Comparison of ENCODE assay signal across 38 cellular contexts in genomic region chr5:83524345-83524744, GRCh38. TPM values are rescaled to one million over a fixed set of nuclear protein-coding genes. Genes with fewer than 3 reads are reported as not detected.
"Had no signal": no experiment of that assay in that cellular context is flagged by ENCODE, and none has a peak within 500 bp of the region (broad histone marks: within the 10 kb centered on the region; RNA-seq: fewer than 3 reads in every experiment).

No MANE protein-coding gene starts in this region.

- ATAC-seq: activated CD8-positive, alpha-beta T cell treated with anti-CD3 and anti-CD28 coated beads for 36 hours; activated naive CD4-positive, alpha-beta T cell treated with anti-CD3 and anti-CD28 coated beads, Interleukin-2, amount 50 U/mL, for 72 hours; activated T-cell treated with anti-CD3 and anti-CD28 coated beads, Interleukin-2, amount 50 U/mL, for 4 hours; activated T-cell treated with anti-CD3 and anti-CD28 coated beads, Interleukin-2, amount 50 U/mL, for 72 hours; activated T-helper 17 cell treated with anti-CD3 and anti-CD28 coated beads, Interleukin-2, amount 50 U/mL, for 72 hours; body of pancreas had no signal

- H3K27ac ChIP-seq: adrenal gland, body of pancreas, brain microvascular endothelial cell, breast epithelium, VCaP had no signal

- H3K36me3 Mint-ChIP-seq: activated CD4-positive, alpha-beta memory T cell treated with anti-CD3 and anti-CD28 coated beads for 36 hours; activated naive CD4-positive, alpha-beta T cell treated with anti-CD3 and anti-CD28 coated beads, Interleukin-2, amount 50 U/mL, for 72 hours; activated naive CD8-positive, alpha-beta T cell treated with anti-CD3 and anti-CD28 coated beads for 36 hours had no signal

- H3K4me1 ChIP-seq: adrenal gland, body of pancreas, breast epithelium had no signal

- H3K27me3 Mint-ChIP-seq: activated B cell treated with CpG ODN at 0.5 μM for 24 hours; central memory CD8-positive, alpha-beta T cell had no signal

- H3K9me3 ChIP-seq: adrenal gland, body of pancreas, breast epithelium had no signal

- H3K4me3 Mint-ChIP-seq: activated B cell treated with CpG ODN at 0.5 μM for 24 hours; activated CD4-positive, alpha-beta memory T cell treated with anti-CD3 and anti-CD28 coated beads for 36 hours; activated CD4-positive, alpha-beta T cell treated with anti-CD3 and anti-CD28 coated beads, Interleukin-2, amount 10 ng/mL, durations not matched to agents 24 days and 14 days; activated CD8-positive, alpha-beta T cell treated with anti-CD3 and anti-CD28 coated beads for 36 hours; activated naive CD4-positive, alpha-beta T cell treated with anti-CD3 and anti-CD28 coated beads for 36 hours; activated naive CD8-positive, alpha-beta T cell treated with anti-CD3 and anti-CD28 coated beads for 36 hours; activated T-cell treated with anti-CD3 and anti-CD28 coated beads, Interleukin-2, amount 50 U/mL, for 4 hours; activated T-cell treated with anti-CD3 and anti-CD28 coated beads, Interleukin-2, amount 50 U/mL, for 72 hours; activated T-helper 1 cell treated with anti-CD3 and anti-CD28 coated beads, Interleukin-12 subunit alpha, Interleukin-12 subunit beta, Interleukin-2, Interleukin-4 antibody, amounts not matched to agents 30 ng/mL and 10 ng/mL and 1 ng/mL, durations not matched to agents 14 hours and 24 hours and 36 hours; activated T-helper 17 cell treated with anti-CD3 and anti-CD28 coated beads, Interleukin-2, amount 50 U/mL, for 72 hours; central memory CD8-positive, alpha-beta T cell; T-helper 1 cell treated with Interleukin-12 subunit alpha and Interleukin-12 subunit beta and Interleukin-4 antibody, amounts not matched to agents 30 μg/mL and 1 μg/mL, for 36 hours; T-helper 2 cell treated with Interferon-gamma antibody and Interleukin-4, amounts not matched to agents 5 μg/mL and 100 μg/mL, for 36 hours had no signal

- DNase-seq: activated B cell treated with CpG ODN at 0.5 μM for 24 hours; activated CD4-positive, alpha-beta memory T cell treated with anti-CD3 and anti-CD28 coated beads for 36 hours; activated CD4-positive, alpha-beta T cell treated with anti-CD3 and anti-CD28 coated beads for 4 hours; activated CD4-positive, alpha-beta T cell treated with anti-CD3 and anti-CD28 coated beads, Interleukin-2, amount 10 ng/mL, durations not matched to agents 24 days and 14 days; activated CD4-positive, alpha-beta T cell treated with anti-CD3 and anti-CD28 coated beads, Interleukin-2, amount 50 U/mL, for 1 hour; activated CD4-positive, alpha-beta T cell treated with anti-CD3 and anti-CD28 coated beads, Interleukin-2, amount 50 U/mL, for 4 hours; activated CD4-positive, CD25-positive, alpha-beta regulatory T cell treated with anti-CD3 and anti-CD28 coated beads, Interleukin-2, amount 50 U/mL, for 72 hours; activated CD8-positive, alpha-beta memory T cell treated with anti-CD3 and anti-CD28 coated beads, Interleukin-2, amount 50 U/mL, for 4 hours; activated CD8-positive, alpha-beta T cell treated with anti-CD3 and anti-CD28 coated beads for 36 hours; activated effector memory CD4-positive, alpha-beta T cell treated with anti-CD3 and anti-CD28 coated beads, Interleukin-2, amount 50 U/mL, for 16 hours; activated gamma-delta T cell treated with Interleukin-2 at 50 U/mL for 16 hours; activated naive CD4-positive, alpha-beta T cell; activated naive CD4-positive, alpha-beta T cell treated with anti-CD3 and anti-CD28 coated beads for 36 hours; activated naive CD4-positive, alpha-beta T cell treated with anti-CD3 and anti-CD28 coated beads, Interleukin-2, amount 50 U/mL, for 16 hours; activated naive CD8-positive, alpha-beta T cell treated with anti-CD3 and anti-CD28 coated beads for 36 hours; activated T-cell treated with anti-CD3 and anti-CD28 coated beads for 4 hours; activated T-cell treated with anti-CD3 and anti-CD28 coated beads, Interleukin-2, amount 50 U/mL, for 1 hour; activated T-cell treated with anti-CD3 and anti-CD28 coated beads, Interleukin-2, amount 50 U/mL, for 4 hours; activated T-cell treated with anti-CD3 and anti-CD28 coated beads, Interleukin-2, amount 50 U/mL, for 72 hours; adrenal gland; amniotic stem cell; aorta; body of pancreas; brain microvascular endothelial cell; caudate nucleus; cerebellar nuclear complex; T-helper 1 cell; T-helper 2 cell; T-helper 9 cell had no signal

- H3K36me3 ChIP-seq: adrenal gland, breast epithelium had no signal

- H3K27ac Mint-ChIP-seq: activated B cell treated with CpG ODN at 0.5 μM for 24 hours; activated CD4-positive, alpha-beta memory T cell treated with anti-CD3 and anti-CD28 coated beads for 36 hours; activated CD4-positive, alpha-beta T cell treated with anti-CD3 and anti-CD28 coated beads, Interleukin-2, amount 10 ng/mL, durations not matched to agents 24 days and 14 days; activated CD8-positive, alpha-beta T cell treated with anti-CD3 and anti-CD28 coated beads for 36 hours; activated naive CD4-positive, alpha-beta T cell treated with anti-CD3 and anti-CD28 coated beads for 36 hours; activated naive CD4-positive, alpha-beta T cell treated with anti-CD3 and anti-CD28 coated beads, Interleukin-2, amount 50 U/mL, for 72 hours; activated naive CD8-positive, alpha-beta T cell treated with anti-CD3 and anti-CD28 coated beads for 36 hours; activated T-cell treated with anti-CD3 and anti-CD28 coated beads, Interleukin-2, amount 50 U/mL, for 72 hours; activated T-helper 1 cell treated with anti-CD3 and anti-CD28 coated beads, Interleukin-12 subunit alpha, Interleukin-12 subunit beta, Interleukin-2, Interleukin-4 antibody, amounts not matched to agents 30 ng/mL and 10 ng/mL and 1 ng/mL, durations not matched to agents 14 hours and 24 hours and 36 hours; activated T-helper 17 cell treated with anti-CD3 and anti-CD28 coated beads, Interleukin-2, amount 50 U/mL, for 72 hours; T-helper 1 cell treated with Interleukin-12 subunit alpha and Interleukin-12 subunit beta and Interleukin-4 antibody, amounts not matched to agents 30 μg/mL and 1 μg/mL, for 36 hours; T-helper 2 cell treated with Interferon-gamma antibody and Interleukin-4, amounts not matched to agents 5 μg/mL and 100 μg/mL, for 36 hours had no signal

- H3K4me1 Mint-ChIP-seq: activated B cell treated with CpG ODN at 0.5 μM for 24 hours; activated CD4-positive, alpha-beta T cell treated with anti-CD3 and anti-CD28 coated beads, Interleukin-2, amount 10 ng/mL, durations not matched to agents 24 days and 14 days; activated naive CD8-positive, alpha-beta T cell treated with anti-CD3 and anti-CD28 coated beads for 36 hours; activated T-helper 17 cell treated with anti-CD3 and anti-CD28 coated beads, Interleukin-2, amount 50 U/mL, for 72 hours; central memory CD8-positive, alpha-beta T cell had no signal

- H3K9me3 Mint-ChIP-seq: activated B cell treated with CpG ODN at 0.5 μM for 24 hours; activated CD4-positive, alpha-beta memory T cell treated with anti-CD3 and anti-CD28 coated beads for 36 hours; activated CD4-positive, alpha-beta T cell treated with anti-CD3 and anti-CD28 coated beads, Interleukin-2, amount 10 ng/mL, durations not matched to agents 24 days and 14 days; activated CD8-positive, alpha-beta T cell treated with anti-CD3 and anti-CD28 coated beads for 36 hours; activated naive CD4-positive, alpha-beta T cell treated with anti-CD3 and anti-CD28 coated beads for 36 hours; activated naive CD8-positive, alpha-beta T cell treated with anti-CD3 and anti-CD28 coated beads for 36 hours; activated T-cell treated with anti-CD3 and anti-CD28 coated beads, Interleukin-2, amount 50 U/mL, for 4 hours; activated T-cell treated with anti-CD3 and anti-CD28 coated beads, Interleukin-2, amount 50 U/mL, for 72 hours; activated T-helper 1 cell treated with anti-CD3 and anti-CD28 coated beads, Interleukin-12 subunit alpha, Interleukin-12 subunit beta, Interleukin-2, Interleukin-4 antibody, amounts not matched to agents 30 ng/mL and 10 ng/mL and 1 ng/mL, durations not matched to agents 14 hours and 24 hours and 36 hours; activated T-helper 17 cell treated with anti-CD3 and anti-CD28 coated beads, Interleukin-2, amount 50 U/mL, for 72 hours; T-helper 1 cell treated with Interleukin-12 subunit alpha and Interleukin-12 subunit beta and Interleukin-4 antibody, amounts not matched to agents 30 μg/mL and 1 μg/mL, for 36 hours; T-helper 2 cell treated with Interferon-gamma antibody and Interleukin-4, amounts not matched to agents 5 μg/mL and 100 μg/mL, for 36 hours had no signal

- H3K4me3 ChIP-seq: adrenal gland, body of pancreas, breast epithelium had no signal

- H3K27me3 ChIP-seq: adrenal gland, body of pancreas, brain microvascular endothelial cell, breast epithelium had no signal

RNA-seq across cellular contexts. Expression of gene VCAN, which starts 52.8 kb away (rescaled TPM):
- total RNA-seq: activated CD4-positive, alpha-beta T cell treated with anti-CD3 and anti-CD28 coated beads, Interleukin-2, amount 10 ng/mL, durations not matched to agents 24 days and 14 days; activated CD8-positive, alpha-beta memory T cell treated with anti-CD3 and anti-CD28 coated beads for 36 hours; activated CD8-positive, alpha-beta T cell treated with anti-CD3 and anti-CD28 coated beads for 36 hours; activated naive CD4-positive, alpha-beta T cell treated with anti-CD3 and anti-CD28 coated beads for 36 hours; activated naive CD8-positive, alpha-beta T cell treated with anti-CD3 and anti-CD28 coated beads for 36 hours had no signal
